Comparison of ENCODE assay signal across 3 cellular contexts in genomic region chr15:80775340-80775739, GRCh38.
A peak's percentile ranks its signal among the peaks of the same experiment; 100 is the strongest.
TF ChIP-seq lines count a peak whose summit lies in the region.

No MANE protein-coding gene starts in this region.

TF ChIP-seq in A549, 52 proteins besides CTCF, POLR2A, EP300 and RAD21:
- TF ChIP-seq RFX5 (IDR thresholded peaks at IDR 0.05) (no peak), KDM1A (IDR thresholded peaks at IDR 0.05; ENCODE audit: low read depth) (no peak), CHD4 (IDR thresholded peaks at IDR 0.05; ENCODE audit: borderline replicate concordance) (no peak), MAFK (IDR thresholded peaks at IDR 0.05; ENCODE audit: partially characterized antibody) (peak; percentile 67)

TF ChIP-seq in IMR-90, 13 proteins besides CTCF, POLR2A, EP300 and RAD21:
- TF ChIP-seq MAFK (IDR thresholded peaks at IDR 0.05; ENCODE audit: low read depth, low read length) (peak; percentile 64), MAZ (IDR thresholded peaks at IDR 0.05; ENCODE audit: borderline replicate concordance, low read depth, low read length) (no peak)

TF ChIP-seq in K562, 482 proteins besides CTCF, POLR2A, EP300 and RAD21:
- no peak for TF ChIP-seq SETDB1 (IDR thresholded peaks at IDR 0.05; ENCODE audit: low read length)
- TF ChIP-seq ZNF316 (IDR thresholded peaks at IDR 0.05): peak; percentile 51
- TF ChIP-seq NEUROD1 (IDR thresholded peaks at IDR 0.05; ENCODE audit: borderline replicate concordance, low read depth, low read length, partially characterized antibody): no peak
- TF ChIP-seq MAFG (tag; conservative IDR thresholded peaks at IDR 0.05): 0 out of 2 replicates have a peak, but pooled peaks have one; percentile 13
